In genomic region chr21:15514073-15514946, GRCh38 we compare ENCODE assay signal across 8 cellular contexts.
DNase-seq lines count a peak whose midpoint lies in the region; ATAC-seq and TF ChIP-seq lines count a peak whose summit lies in the region.

No MANE protein-coding gene starts in this region.

- H3K27me3 ChIP-seq in foreskin keratinocyte, result no peaks in the 10 kb centered on the region
- H3K27me3 ChIP-seq in smooth muscle cell (ENCODE audit: low read depth), result no peaks in the 10 kb centered on the region
- no peaks in the 10 kb centered on the region for H3K27me3 ChIP-seq in brain microvascular endothelial cell (replicated peaks)
- H3K27me3 ChIP-seq in H7 (ENCODE audit: control insufficient read depth, insufficient read depth, low read length), result no peaks in the 10 kb centered on the region

- H3K9ac ChIP-seq in smooth muscle cell (ENCODE audit: low read depth), result no peak overlapping the region

- in situ Hi-C loops in brain microvascular endothelial cell (cut with HindIII; ENCODE audit: low pct_ligation_motif_present, low sequenced_read_pairs), result no loop called here

- peaks cover 23 to 39% of the 10 kb centered on the region in 2 donors for H3K4me1 Mint-ChIP-seq in immature natural killer cell

- no peaks in the 10 kb centered on the region for H3K4me1 ChIP-seq in foreskin keratinocyte
- no peaks in the 10 kb centered on the region for H3K4me1 ChIP-seq in smooth muscle cell (ENCODE audit: low read depth)

- no peaks in the 10 kb centered on the region for H3F3A ChIP-seq in smooth muscle cell (ENCODE audit: low read depth)

- H3K36me3 Mint-ChIP-seq in immature natural killer cell, result no peaks in the 10 kb centered on the region

- ATAC-seq in GM18909 (IDR thresholded peaks at IDR 0.05; ENCODE audit: poor library complexity, unreplicated experiment) (peak; percentile 98), HG03097 (IDR thresholded peaks at IDR 0.05; ENCODE audit: low FRiP score, unreplicated experiment) (peak; percentile 98), foreskin keratinocyte (no peak)

- peak overlapping the region; percentile 90 to 98 (median 92) for H3K27ac Mint-ChIP-seq in immature natural killer cell

- no peak overlapping the region for H2AFZ ChIP-seq in smooth muscle cell (ENCODE audit: low read depth)

- H3K4me2 ChIP-seq in smooth muscle cell, result no peak overlapping the region

- TF ChIP-seq CTCF in foreskin keratinocyte (conservative IDR thresholded peaks at IDR 0.05) (no peak), smooth muscle cell (IDR thresholded peaks at IDR 0.05; ENCODE audit: borderline replicate concordance, insufficient read depth, poor library complexity, severe bottlenecking) (no peak), brain microvascular endothelial cell (IDR thresholded peaks at IDR 0.05; ENCODE audit: low read depth, low read length, missing control alignments) (no peak)

- H3K4me3 ChIP-seq in smooth muscle cell, result no peak overlapping the region
- no peak overlapping the region for H3K4me3 ChIP-seq in brain microvascular endothelial cell (ENCODE audit: low read depth, low read length)
- no peak overlapping the region for H3K4me3 ChIP-seq in H7 (ENCODE audit: insufficient read depth, low read depth, low read length)

- no peaks in the 10 kb centered on the region for H3K27me3 Mint-ChIP-seq in immature natural killer cell (ENCODE audit: low read depth in 3 of 3)

- no peaks in the 10 kb centered on the region for H3K79me2 ChIP-seq in smooth muscle cell (ENCODE audit: low read depth)

- H3K9me3 Mint-ChIP-seq in immature natural killer cell, result no peaks in the 10 kb centered on the region

- H3K9me3 ChIP-seq in smooth muscle cell (replicated peaks; ENCODE audit: low read depth), result no peaks in the 10 kb centered on the region

- DNase-seq in T-helper 9 cell, result peak; percentile 29
- peak; percentile 49 to 63 (median 61) for DNase-seq in immature natural killer cell
- DNase-seq in foreskin keratinocyte, result no peak
- no peak for DNase-seq in smooth muscle cell (lab: John Stamatoyannopoulos, UW; ENCODE audit: unreplicated experiment)
- DNase-seq in brain microvascular endothelial cell, result no peak
- no peak for DNase-seq in H7

- H3K27ac ChIP-seq in foreskin keratinocyte (no peak overlapping the region), smooth muscle cell (ENCODE audit: low read depth) (no peak overlapping the region), brain microvascular endothelial cell (no peak overlapping the region)

- H3K4me3 Mint-ChIP-seq in immature natural killer cell, result peak overlapping the region; percentile 73 to 87 (median 81)

- H3K36me3 ChIP-seq in smooth muscle cell (ENCODE audit: low read depth), result no peaks in the 10 kb centered on the region
- no peaks in the 10 kb centered on the region for H3K36me3 ChIP-seq in brain microvascular endothelial cell (replicated peaks)
- H3K36me3 ChIP-seq in H7 (replicated peaks; ENCODE audit: control insufficient read depth, insufficient read depth, low read length), result no peaks in the 10 kb centered on the region

- H4K20me1 ChIP-seq in smooth muscle cell (ENCODE audit: low read depth), result no peaks in the 10 kb centered on the region

- 81% methylated on average over 8 of the region's 8 CpGs for WGBS in smooth muscle cell (ENCODE audit: low lambda C conversion rate)

Comparison
In these comparisons a context has a peak if more than half of its experiments do, and no peak if none do; other contexts are left out.
1. DNase-seq: peak in T-helper 9 cell (single experiment) and immature natural killer cell (3 of 3); none in foreskin keratinocyte (0 of 2), smooth muscle cell (single experiment), brain microvascular endothelial cell (single experiment) and H7 (single experiment).